10 cellular contexts compared by ENCODE assay signal in the genomic region with DNA sequence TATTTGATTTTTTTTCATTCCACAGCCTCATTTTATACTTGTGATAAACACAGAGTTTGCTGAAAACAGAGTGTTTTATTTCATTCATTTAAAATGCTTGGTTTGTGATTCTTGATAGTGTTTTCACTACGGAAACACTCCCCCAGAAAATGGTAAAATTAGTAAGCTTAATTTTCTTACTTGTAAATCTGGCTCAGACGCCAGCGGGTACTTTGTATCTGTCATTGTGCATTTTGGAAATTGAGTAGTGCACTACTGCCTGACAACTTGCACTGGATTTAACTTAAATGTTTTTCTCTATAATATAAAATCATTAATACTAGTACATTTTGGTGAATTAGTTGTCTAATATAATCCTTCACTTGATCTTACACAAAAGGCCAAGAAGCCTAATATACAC. TPM values are rescaled to one million over a fixed set of nuclear protein-coding genes. Genes with fewer than 3 reads are reported as not detected.
DNase-seq lines count a peak whose midpoint lies in the region; ATAC-seq, FAIRE-seq and TF ChIP-seq lines count a peak whose summit lies in the region.
"Had no signal": no experiment of that assay in that cellular context is flagged by ENCODE, and none has a peak within 500 bp of the region (broad histone marks: within the 10 kb centered on the region; RNA-seq: fewer than 3 reads in every experiment).

No MANE protein-coding gene starts in this region.

- no peak for DNase-seq in cardiac fibroblast (ENCODE audit: low read depth in 2 of 2)
- no peak for DNase-seq in pancreas
- no peak for DNase-seq in midbrain (lab: John Stamatoyannopoulos, UW)
- DNase-seq in stimulated activated CD4-positive, alpha-beta T cell treated with anti-CD3 and anti-CD28 coated beads, Interleukin-4, amount 100 ng/mL, for 1 hour, result no peak
- DNase-seq in A172 (ENCODE audit: low spot score), result no peak
- DNase-seq: foreskin melanocyte had no signal

- no peaks in the 10 kb centered on the region for H3K27me3 ChIP-seq in pancreas

- H3K27ac ChIP-seq in pancreas, result peak overlapping the region; percentile 7 to 97 (median 64)

- no peaks in the 10 kb centered on the region for H3K9me3 ChIP-seq in pancreas

- TF ChIP-seq CTCF in GM12875 (IDR thresholded peaks at IDR 0.05; ENCODE audit: borderline replicate concordance, insufficient read depth, low read depth, low read length), result no peak
- TF ChIP-seq CTCF in cardiac fibroblast (IDR thresholded peaks at IDR 0.05; ENCODE audit: low read depth, low read length), result no peak
- no peak for TF ChIP-seq CTCF in pancreas (IDR thresholded peaks at IDR 0.05)

- H3K4me3 ChIP-seq in GM12875 (ENCODE audit: low read depth, low read length), result peak overlapping the region; percentile 38
- peak overlapping the region; percentile 13 to 43 for H3K4me3 ChIP-seq in cardiac fibroblast (replicated peaks in 1 of 2; ENCODE audit: low read depth in 2 of 2, low read length in 2 of 2)
- peak overlapping the region in 1 of 4 donors; percentile 40 for H3K4me3 ChIP-seq in pancreas

- WGBS in pancreas, 2 donors, result 60 to 67% methylated on average over 3 of the region's 3 CpGs

- no peak for FAIRE-seq in pancreas (lab: Jason Lieb, UNC)
- FAIRE-seq: HTR-8/SVneo had no signal

- ATAC-seq in HG03442 (IDR thresholded peaks at IDR 0.05; ENCODE audit: unreplicated experiment) (peak; percentile 11), pancreas (no peak), GM18505 (IDR thresholded peaks at IDR 0.05; ENCODE audit: unreplicated experiment) (no peak)

- peaks cover 0 to 28% (median 0%) of the 10 kb centered on the region in 3 donors for H3K4me1 ChIP-seq in pancreas

- no peak for TF ChIP-seq POLR2A in GM18505 (IDR thresholded peaks at IDR 0.05; ENCODE audit: borderline replicate concordance, extremely low read depth, insufficient read depth, insufficient read length)

- intact Hi-C loops in pancreas (cut with DNase I), result no loop called here

- peaks cover 0 to 16% (median 0%) of the 10 kb centered on the region in 3 donors for H3K36me3 ChIP-seq in pancreas

RNA-seq across cellular contexts. Expression of gene HINT3, which starts 37.0 kb away (rescaled TPM):
- 10 to 100 TPM in 5 of 6 donors, 1 to 10 TPM in 1; 9.9 to 15.7 (median 11.9) TPM for total RNA-seq in pancreas
- polyA plus RNA-seq in pancreas, result 1 to 10 TPM; 2.6 to 8.7 TPM
- total RNA-seq in A172 (2014; rRNA removed; shearing (Covaris generic)), result 22.0 and 24.5 TPM in 2 replicates
